Comparison of ENCODE assay signal across 8 cellular contexts in genomic region chr7:83023817-83024665, GRCh38.
DNase-seq lines count a peak whose midpoint lies in the region; ATAC-seq and TF ChIP-seq lines count a peak whose summit lies in the region.
"Not testable (repeated sequence)": the region's sequence is repeated elsewhere in the genome, so short reads cannot be mapped to it uniquely, and the experiment has no call there.

No MANE protein-coding gene starts in this region.

- H3K4me3 Mint-ChIP-seq in GM23338, result not testable (repeated sequence)

- peak; percentile 26 for DNase-seq in A673 (ENCODE audit: low spot score)
- DNase-seq in GM23338 (ENCODE audit: low spot score), result not testable (repeated sequence)
- peak; percentile 78 for DNase-seq in PC-3
- peak; percentile 39 for DNase-seq in astrocyte of the cerebellum (ENCODE audit: low read depth)
- DNase-seq in epithelial cell of prostate (ENCODE audit: low read depth, low spot score), result peak; percentile 22
- DNase-seq in kidney epithelial cell (ENCODE audit: low read depth), result peak; percentile 38
- DNase-seq in retinal pigment epithelial cell (ENCODE audit: low read depth), result peak; percentile 87

- peak overlapping the region; percentile 75; the same call in 1 of the 2 replicates for H2AFZ ChIP-seq in GM23338
- not testable (repeated sequence) for H2AFZ ChIP-seq in PC-3 (ENCODE audit: low read length)

- in situ Hi-C loops in astrocyte of the cerebellum (cut with HindIII; ENCODE audit: low sequenced_read_pairs), result not testable (repeated sequence)

- not testable (repeated sequence) for H3K36me3 ChIP-seq in A673 (ENCODE audit: insufficient read depth, low read length, poor library complexity, severe bottlenecking); GM23338 (ENCODE audit: insufficient read depth); HUES48 (ENCODE audit: control insufficient read depth, insufficient read depth, low read length); PC-3 (ENCODE audit: low read depth, low read length); kidney epithelial cell (ENCODE audit: control insufficient read depth, insufficient read depth, low read length)

- H3K27ac Mint-ChIP-seq in GM23338, result peak overlapping the region; percentile 81

- not testable (repeated sequence) for H4K20me1 ChIP-seq in GM23338 (replicated peaks; ENCODE audit: insufficient read depth); PC-3 (ENCODE audit: low read length)

- intact Hi-C loops in A673 (cut with micrococcal nuclease; ENCODE audit: unreplicated experiment); PC-3 (cut with micrococcal nuclease): not testable (repeated sequence)

- not testable (repeated sequence) for H3K4me1 ChIP-seq in A673 (ENCODE audit: insufficient read depth, low read length, poor library complexity, severe bottlenecking); GM23338 (ENCODE audit: insufficient read depth); HUES48 (ENCODE audit: control insufficient read depth, insufficient read depth, low read length); PC-3 (ENCODE audit: insufficient read depth, low read length)

- H3K4me3 ChIP-seq in A673 (ENCODE audit: low read depth, low read length, poor library complexity, severe bottlenecking); HUES48 (ENCODE audit: low read depth, low read length); PC-3 (ENCODE audit: low read length); astrocyte of the cerebellum (ENCODE audit: low read depth, low read length); kidney epithelial cell (ENCODE audit: low read depth, low read length); retinal pigment epithelial cell (ENCODE audit: low read length): not testable (repeated sequence)
- 0 out of 2 replicates have a peak overlapping the region, but pooled peaks have one; percentile 13 for H3K4me3 ChIP-seq in GM23338

- H3K36me3 Mint-ChIP-seq in GM23338 (ENCODE audit: low read depth), result not testable (repeated sequence)

- not testable (repeated sequence) for H3K4me2 ChIP-seq in GM23338
- H3K4me2 ChIP-seq in PC-3 (ENCODE audit: low read length), result peak overlapping the region; percentile 15; the same call in 1 of the 2 replicates

- H3K27me3 ChIP-seq in A673 (replicated peaks; ENCODE audit: insufficient read depth, low read depth, low read length, poor library complexity); GM23338 (ENCODE audit: insufficient read depth); HUES48 (ENCODE audit: control insufficient read depth, insufficient read depth, low read length); PC-3 (ENCODE audit: low read length); kidney epithelial cell (ENCODE audit: control insufficient read depth, insufficient read depth, low read length): not testable (repeated sequence)

- H3K27ac ChIP-seq in A673 (ENCODE audit: low read depth, low read length, poor library complexity, severe bottlenecking); GM23338 (ENCODE audit: low read depth); PC-3 (ENCODE audit: low read length); epithelial cell of prostate: not testable (repeated sequence)
- peak overlapping the region; percentile 20 for H3K27ac ChIP-seq in HUES48 (ENCODE audit: low read depth, low read length)

- not testable (repeated sequence) for BruUV-seq in A673 (replicated peaks; lab: Mats Ljungman, UMichigan); PC-3 (replicated peaks; lab: Mats Ljungman, UMichigan)

- ATAC-seq in GM23338, PC-3: not testable (repeated sequence)

- POLR2A ChIA-PET in A673 (lab: Charles Lee; ENCODE audit: low non-redundant PET); PC-3 (lab: Charles Lee; ENCODE audit: unreplicated experiment): not testable (repeated sequence)

- not testable (repeated sequence) for H3K4me1 Mint-ChIP-seq in GM23338

- not testable (repeated sequence) for H3K9me3 ChIP-seq in A673 (ENCODE audit: low read depth, low read length, poor library complexity, severe bottlenecking); HUES48 (ENCODE audit: control insufficient read depth, insufficient read depth, low read length); PC-3 (ENCODE audit: low read length)

- not testable (repeated sequence) for H3F3A ChIP-seq in GM23338 (replicated peaks; ENCODE audit: low read depth); PC-3 (ENCODE audit: low read length, unreplicated experiment)

- H3K9me2 ChIP-seq in GM23338 (ENCODE audit: insufficient read depth); PC-3 (replicated peaks; ENCODE audit: low read length): not testable (repeated sequence)

- not testable (repeated sequence) for H3K9me3 Mint-ChIP-seq in GM23338

- H3K79me2 ChIP-seq in GM23338 (replicated peaks; ENCODE audit: insufficient read depth); PC-3 (ENCODE audit: low read length): not testable (repeated sequence)

- TF ChIP-seq CTCF in A673 (conservative IDR thresholded peaks at IDR 0.05; ENCODE audit: low read depth, low read length); GM23338 (conservative IDR thresholded peaks at IDR 0.05; ENCODE audit: low read depth in 2 of 2); PC-3 (conservative IDR thresholded peaks at IDR 0.05; ENCODE audit: low read depth, low read length); astrocyte of the cerebellum (IDR thresholded peaks at IDR 0.05; ENCODE audit: low read depth, low read length, missing control alignments); kidney epithelial cell (IDR thresholded peaks at IDR 0.05; ENCODE audit: insufficient read depth, low read length, poor library complexity, severe bottlenecking); retinal pigment epithelial cell (conservative IDR thresholded peaks at IDR 0.05; ENCODE audit: low read depth, low read length): not testable (repeated sequence)

- CTCF ChIA-PET in A673 (lab: Charles Lee); PC-3 (lab: Charles Lee): not testable (repeated sequence)

- not testable (repeated sequence) for H3K9ac ChIP-seq in HUES48 (ENCODE audit: low read depth, low read length); PC-3 (ENCODE audit: low read length)

- not testable (repeated sequence) for H3K27me3 Mint-ChIP-seq in GM23338 (ENCODE audit: insufficient read depth, low read depth, poor library complexity)
